In the genomic region with DNA sequence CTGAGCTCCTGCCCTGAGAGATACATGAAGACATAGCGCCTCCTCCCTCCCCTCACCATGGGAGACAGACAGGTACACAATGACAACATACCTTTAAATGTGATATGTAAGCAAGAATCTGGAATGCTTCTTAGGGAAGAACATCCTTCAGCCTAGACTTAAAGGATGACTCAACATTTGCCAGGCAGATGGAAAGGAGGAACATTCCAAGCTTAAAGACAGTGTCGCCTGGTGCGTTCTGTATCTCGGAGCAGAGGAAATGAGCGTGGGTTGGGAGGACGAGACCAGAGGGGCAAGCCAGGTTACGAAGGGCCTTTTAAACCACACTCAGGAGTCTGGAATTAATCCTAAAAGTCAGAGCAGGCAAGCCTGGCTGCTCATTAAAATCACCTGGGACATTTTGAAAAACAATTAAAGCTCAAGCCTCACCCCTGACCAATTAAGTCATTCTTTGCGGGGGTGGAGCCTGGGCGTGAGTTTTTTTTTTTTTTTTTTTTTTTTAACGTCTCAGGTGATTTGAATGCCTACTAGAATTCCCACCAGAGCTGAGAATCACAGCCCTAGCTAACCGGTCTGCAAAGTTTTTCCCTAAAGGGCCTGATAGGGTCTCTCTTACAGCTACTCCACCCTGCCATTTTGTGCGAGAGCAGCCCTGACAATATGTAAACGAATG, we compare ENCODE assay signal across 11 cellular contexts.
DNase-seq lines count a peak whose midpoint lies in the region; ATAC-seq lines count a peak whose summit lies in the region.
"Had no signal": no experiment of that assay in that cellular context is flagged by ENCODE, and none has a peak within 500 bp of the region (broad histone marks: within the 10 kb centered on the region; RNA-seq: fewer than 3 reads in every experiment).

No MANE protein-coding gene starts in this region.

- no peak overlapping the region for H2BK15ac ChIP-seq in mesendoderm (replicated peaks; ENCODE audit: low read depth)

- no peak overlapping the region for H3K4me3 ChIP-seq in mesendoderm (ENCODE audit: low read length)

- H4K5ac ChIP-seq in mesendoderm (ENCODE audit: low read length): no peak overlapping the region

- DNase-seq in EL: peak; percentile 81
- DNase-seq in NCI-H226: peak; percentile 72
- peak; percentile 50 for DNase-seq in dermis blood vessel endothelial cell
- DNase-seq in mesendoderm: peak; percentile 98
- DNase-seq in naive thymus-derived CD8-positive, alpha-beta T cell: no peak
- DNase-seq in activated naive CD4-positive, alpha-beta T cell treated with anti-CD3 and anti-CD28 coated beads, Interleukin-2, amount 50 U/mL, for 72 hours (ENCODE audit: low spot score in 2 of 2): no peak
- DNase-seq: NCI-H2081, small intestine had no signal

- no peaks in the 10 kb centered on the region for H3K79me1 ChIP-seq in mesendoderm (ENCODE audit: low read length)

- WGBS in mesendoderm (ENCODE audit: extremely low coverage, insufficient coverage, low lambda C conversion rate): no CpG with 5 or more reads among the region's 13 CpGs

- no peaks in the 10 kb centered on the region for H3K4me1 Mint-ChIP-seq in naive thymus-derived CD8-positive, alpha-beta T cell
- H3K4me1 Mint-ChIP-seq: activated naive CD4-positive, alpha-beta T cell treated with anti-CD3 and anti-CD28 coated beads, Interleukin-2, amount 50 U/mL, for 24 hours had no signal

- no peak overlapping the region for H4K8ac ChIP-seq in mesendoderm (ENCODE audit: low read depth, low read length)

- H3K4ac ChIP-seq in mesendoderm (ENCODE audit: low read depth, low read length): no peak overlapping the region

- H3K27me3 ChIP-seq in mesendoderm (ENCODE audit: insufficient read depth, low read length, poor library complexity): no peaks in the 10 kb centered on the region

- peaks cover 7% of the 10 kb centered on the region for H3K4me1 ChIP-seq in mesendoderm (ENCODE audit: control insufficient read depth, low read depth, low read length)

- H3K27me3 Mint-ChIP-seq in naive thymus-derived CD8-positive, alpha-beta T cell: peaks cover 4 to 21% (median 6%) of the 10 kb centered on the region in 5 donors

- no peak overlapping the region for H2BK5ac ChIP-seq in mesendoderm (ENCODE audit: low read length)

- peak overlapping the region; percentile 38 for H3K9ac ChIP-seq in mesendoderm (ENCODE audit: low read length)

- peak overlapping the region; percentile 78 for H3K56ac ChIP-seq in mesendoderm (ENCODE audit: low read length)

- no peaks in the 10 kb centered on the region for H3K79me2 ChIP-seq in mesendoderm (ENCODE audit: control insufficient read depth, insufficient read depth, low read length)

- no peak overlapping the region for H3K27ac ChIP-seq in mesendoderm (ENCODE audit: low read depth, low read length)

- no peak overlapping the region for H3K23ac ChIP-seq in mesendoderm (ENCODE audit: low read length)

- no peak overlapping the region for H2BK120ac ChIP-seq in mesendoderm (ENCODE audit: low read depth, low read length)

- H3K4me3 Mint-ChIP-seq in naive thymus-derived CD8-positive, alpha-beta T cell: no peak overlapping the region
- H3K4me3 Mint-ChIP-seq: activated naive CD4-positive, alpha-beta T cell treated with anti-CD3 and anti-CD28 coated beads, Interleukin-2, amount 50 U/mL, for 24 hours had no signal

- no peaks in the 10 kb centered on the region for H3K36me3 ChIP-seq in mesendoderm (ENCODE audit: control insufficient read depth, insufficient read depth, low read length)

- no peak overlapping the region for H2AK5ac ChIP-seq in mesendoderm (ENCODE audit: low read length)

- POLR2A ChIA-PET in naive thymus-derived CD8-positive, alpha-beta T cell (lab: Charles Lee): interaction anchor here (0.7 kb wide), 1 partner anchor 768 kb away, joined by 3 read pairs; no protein-coding TSS in a partner anchor

- peak overlapping the region; percentile 13 for H3K4me2 ChIP-seq in mesendoderm (ENCODE audit: low read length)

- ATAC-seq in GM18498 (IDR thresholded peaks at IDR 0.05; ENCODE audit: unreplicated experiment) (no peak), HG03439 (IDR thresholded peaks at IDR 0.05; ENCODE audit: unreplicated experiment) (no peak)
- no peak for ATAC-seq in naive thymus-derived CD8-positive, alpha-beta T cell
- no peak for ATAC-seq in activated naive CD4-positive, alpha-beta T cell treated with anti-CD3 and anti-CD28 coated beads, Interleukin-2, amount 50 U/mL, for 72 hours

- H3K9me3 Mint-ChIP-seq in naive thymus-derived CD8-positive, alpha-beta T cell: peaks cover 0 to 2% (median 0%) of the 10 kb centered on the region in 9 donors
- H3K9me3 Mint-ChIP-seq in activated naive CD4-positive, alpha-beta T cell treated with anti-CD3 and anti-CD28 coated beads, Interleukin-2, amount 50 U/mL, for 72 hours: peaks cover 0 to 2% of the 10 kb centered on the region in 2 donors

- peak overlapping the region; percentile 76 for H3K18ac ChIP-seq in mesendoderm (ENCODE audit: low read length)

- no peak overlapping the region for H3K27ac Mint-ChIP-seq in naive thymus-derived CD8-positive, alpha-beta T cell
- no peak overlapping the region for H3K27ac Mint-ChIP-seq in activated naive CD4-positive, alpha-beta T cell treated with anti-CD3 and anti-CD28 coated beads, Interleukin-2, amount 50 U/mL, for 72 hours
- H3K27ac Mint-ChIP-seq: activated naive CD4-positive, alpha-beta T cell treated with anti-CD3 and anti-CD28 coated beads, Interleukin-2, amount 50 U/mL, for 24 hours had no signal

- no peaks in the 10 kb centered on the region for H3K36me3 Mint-ChIP-seq in naive thymus-derived CD8-positive, alpha-beta T cell
- H3K36me3 Mint-ChIP-seq in activated naive CD4-positive, alpha-beta T cell treated with anti-CD3 and anti-CD28 coated beads, Interleukin-2, amount 50 U/mL, for 72 hours: no peaks in the 10 kb centered on the region

Comparison
In these comparisons a context has a peak if more than half of its experiments do, and no peak if none do; other contexts are left out.
1. DNase-seq: peak in EL (single experiment), NCI-H226 (single experiment), dermis blood vessel endothelial cell (single experiment) and mesendoderm (single experiment); none in naive thymus-derived CD8-positive, alpha-beta T cell (0 of 10) and activated naive CD4-positive, alpha-beta T cell treated with anti-CD3 and anti-CD28 coated beads, Interleukin-2, amount 50 U/mL, for 72 hours (0 of 2).